In genomic region chr4:70670332-70671014, GRCh38 we compare ENCODE assay signal across 1 cellular context.
TF ChIP-seq lines count a peak whose summit lies in the region.

No MANE protein-coding gene starts in this region.

TF ChIP-seq in K562, 482 proteins besides CTCF, POLR2A, EP300 and RAD21:
- 0 out of 2 replicates have a peak, but pooled peaks have one; percentile 35 for TF ChIP-seq LCOR (CRISPR knock-in tag; IDR thresholded peaks at IDR 0.05)
- TF ChIP-seq ID3 (CRISPR knock-in tag; IDR thresholded peaks at IDR 0.05) = no peak
- no peak for TF ChIP-seq ID3 (tag; IDR thresholded peaks at IDR 0.05)
- TF ChIP-seq HMG20A (CRISPR knock-in tag; conservative IDR thresholded peaks at IDR 0.05) = no peak
- TF ChIP-seq E4F1 (CRISPR knock-in tag; IDR thresholded peaks at IDR 0.05; ENCODE audit: borderline replicate concordance) = no peak
- TF ChIP-seq MIER1 (IDR thresholded peaks at IDR 0.05; ENCODE audit: low read depth) = no peak
- no peak for TF ChIP-seq ZNF263 (CRISPR knock-in tag; IDR thresholded peaks at IDR 0.05; ENCODE audit: borderline replicate concordance)
- TF ChIP-seq FOSL1 (tag; conservative IDR thresholded peaks at IDR 0.05) = 0 out of 2 replicates have a peak, but pooled peaks have one; percentile 31
- TF ChIP-seq TFE3 (CRISPR knock-in tag; IDR thresholded peaks at IDR 0.05) = no peak
- no peak for TF ChIP-seq THRA (IDR thresholded peaks at IDR 0.05)
- no peak for TF ChIP-seq MTA2 (IDR thresholded peaks at IDR 0.05; ENCODE audit: low read depth)
